17 cellular contexts compared by ENCODE assay signal in the genomic region with DNA sequence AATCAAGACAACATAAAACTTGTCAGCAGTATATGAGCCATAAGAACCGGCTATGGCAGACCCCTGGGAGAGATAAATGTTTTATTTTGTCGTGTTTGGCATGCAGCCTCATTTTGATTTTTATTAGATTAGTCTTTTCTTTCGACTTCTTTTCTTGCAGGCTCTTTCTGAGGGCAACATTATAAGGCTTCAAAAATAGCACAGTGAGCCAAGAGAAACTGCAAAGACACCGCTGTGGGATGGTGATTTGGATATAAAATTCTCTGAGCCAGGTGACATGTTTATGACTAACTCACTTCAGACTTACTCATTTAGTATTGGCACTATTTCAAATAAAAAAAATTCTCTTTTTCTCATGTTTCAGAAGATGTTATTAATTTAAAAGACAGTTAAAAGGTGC.
DNase-seq lines count a peak whose midpoint lies in the region; ATAC-seq and TF ChIP-seq lines count a peak whose summit lies in the region.
"Had no signal": no experiment of that assay in that cellular context is flagged by ENCODE, and none has a peak within 500 bp of the region (broad histone marks: within the 10 kb centered on the region; RNA-seq: fewer than 3 reads in every experiment).

No MANE protein-coding gene starts in this region.

- H3K27ac Mint-ChIP-seq in nephron (peak overlapping the region; percentile 72 to 92 (median 91)), Calu3 (ENCODE audit: unreplicated experiment) (no peak overlapping the region)
- H3K27ac Mint-ChIP-seq: CD8-positive, alpha-beta memory T cell had no signal

- H3K4me3 Mint-ChIP-seq in nephron (no peak overlapping the region), Calu3 (ENCODE audit: low read depth, unreplicated experiment) (no peak overlapping the region)
- H3K4me3 Mint-ChIP-seq: CD8-positive, alpha-beta memory T cell had no signal

- H3K9me3 ChIP-seq in RWPE2 (ENCODE audit: severe bottlenecking) (no peaks in the 10 kb centered on the region), uterus (no peaks in the 10 kb centered on the region), ascending aorta (no peaks in the 10 kb centered on the region)
- H3K9me3 ChIP-seq: BLaER1, Caco-2 had no signal

- H3K4me3 ChIP-seq in RWPE2 (ENCODE audit: severe bottlenecking), result no peak overlapping the region
- no peak overlapping the region for H3K4me3 ChIP-seq in uterus
- no peak overlapping the region for H3K4me3 ChIP-seq in ascending aorta
- H3K4me3 ChIP-seq: BLaER1 had no signal

- H3K4me1 Mint-ChIP-seq in nephron (peaks cover 49% of the 10 kb centered on the region), Calu3 (ENCODE audit: low read depth, unreplicated experiment) (no peaks in the 10 kb centered on the region)
- H3K4me1 Mint-ChIP-seq: CD8-positive, alpha-beta memory T cell had no signal

- no peaks in the 10 kb centered on the region for H3K36me3 Mint-ChIP-seq in nephron (ENCODE audit: low read depth)
- H3K36me3 Mint-ChIP-seq in Calu3 (ENCODE audit: insufficient read depth, unreplicated experiment), result no peaks in the 10 kb centered on the region
- H3K36me3 Mint-ChIP-seq: CD8-positive, alpha-beta memory T cell had no signal

- H3K4me1 ChIP-seq in RWPE2 (ENCODE audit: insufficient read depth, poor library complexity, severe bottlenecking) (peaks cover 4% of the 10 kb centered on the region), uterus (no peaks in the 10 kb centered on the region), ascending aorta (no peaks in the 10 kb centered on the region)
- H3K4me1 ChIP-seq: BLaER1 had no signal

- intact Hi-C loops in uterus (cut with DNase I; ENCODE audit: low total_unique reads) (no loop called here), ascending aorta (cut with DNase I) (no loop called here), Calu3 (cut with micrococcal nuclease; ENCODE audit: unreplicated experiment) (loop anchor here (10.0 kb wide), 1 partner anchor 191 kb away; no protein-coding TSS in a partner anchor)

- no peaks in the 10 kb centered on the region for H3K36me3 ChIP-seq in RWPE2 (ENCODE audit: low read depth)
- H3K36me3 ChIP-seq in uterus, result no peaks in the 10 kb centered on the region
- no peaks in the 10 kb centered on the region for H3K36me3 ChIP-seq in ascending aorta
- H3K36me3 ChIP-seq: BLaER1 had no signal

- ATAC-seq in RWPE2 (ENCODE audit: low read depth), result 0 out of 3 replicates have a peak, but pooled peaks have one; percentile 41
- ATAC-seq: HepG2 had no signal

- H3K27me3 ChIP-seq in RWPE2 (ENCODE audit: insufficient read depth, poor library complexity, severe bottlenecking) (no peaks in the 10 kb centered on the region), uterus (no peaks in the 10 kb centered on the region), ascending aorta (no peaks in the 10 kb centered on the region)
- H3K27me3 ChIP-seq: BLaER1 had no signal

- CTCF ChIA-PET in Calu3 (lab: Charles Lee), result no interaction called here

- no peak for TF ChIP-seq POLR2A in uterus (IDR thresholded peaks at IDR 0.05)

- H3K27ac ChIP-seq in RWPE2 (ENCODE audit: poor library complexity, severe bottlenecking), result no peak overlapping the region
- no peak overlapping the region for H3K27ac ChIP-seq in uterus
- no peak overlapping the region for H3K27ac ChIP-seq in ascending aorta
- H3K27ac ChIP-seq: 22Rv1, BLaER1 had no signal

- H3K9me3 Mint-ChIP-seq in nephron (no peaks in the 10 kb centered on the region), Calu3 (ENCODE audit: low read depth, unreplicated experiment) (no peaks in the 10 kb centered on the region)

- H3K27me3 Mint-ChIP-seq in nephron (ENCODE audit: low read depth) (no peaks in the 10 kb centered on the region), Calu3 (ENCODE audit: unreplicated experiment) (no peaks in the 10 kb centered on the region)
- H3K27me3 Mint-ChIP-seq: CD8-positive, alpha-beta memory T cell had no signal

- DNase-seq in NCI-H1105 treated with DMSO at 0.1 percent for 48 hours (lab: John Stamatoyannopoulos, UW) (peak; percentile 27), NCI-H1105 (lab: John Stamatoyannopoulos, UW) (no peak), HT1080 (ENCODE audit: low read depth) (peak; percentile 4), RWPE2 (ENCODE audit: low spot score) (no peak), uterus (no peak), ascending aorta (ENCODE audit: low spot score in 2 of 2) (no peak), Calu3 (no peak)
- DNase-seq: AML-193; Caco-2; CD8-positive, alpha-beta memory T cell; DMS53; GF-D8; HCEC 1CT had no signal

- BruUV-seq in Calu3 (replicated peaks; lab: Mats Ljungman, UMichigan), result no TSS peak

- TF ChIP-seq CTCF in RWPE2 (IDR thresholded peaks at IDR 0.05; ENCODE audit: poor library complexity, severe bottlenecking) (no peak), nephron (IDR thresholded peaks at IDR 0.05; ENCODE audit: unreplicated experiment in 3 of 3) (no peak), uterus (IDR thresholded peaks at IDR 0.05) (no peak), ascending aorta (IDR thresholded peaks at IDR 0.05) (no peak), Calu3 (IDR thresholded peaks at IDR 0.05; ENCODE audit: unreplicated experiment) (no peak)

Comparison
In these comparisons a context has a peak if more than half of its experiments do, and no peak if none do; other contexts are left out.
1. DNase-seq: peak in NCI-H1105 treated with DMSO at 0.1 percent for 48 hours (single experiment) and HT1080 (single experiment); none in NCI-H1105 (single experiment), RWPE2 (single experiment), uterus (0 of 2), ascending aorta (0 of 2) and Calu3 (single experiment).